34 cellular contexts compared by ENCODE assay signal in genomic region chr17:11772031-11772430, GRCh38.
"Had no signal": no experiment of that assay in that cellular context is flagged by ENCODE, and none has a peak within 500 bp of the region (broad histone marks: within the 10 kb centered on the region; RNA-seq: fewer than 3 reads in every experiment).

No MANE protein-coding gene starts in this region.

- H3K27me3 ChIP-seq: ascending aorta, cardiac muscle cell had no signal

- H3K27me3 Mint-ChIP-seq: activated CD4-positive, alpha-beta memory T cell treated with anti-CD3 and anti-CD28 coated beads, Interleukin-2, amount 10 ng/mL, durations not matched to agents 7 days and 5 days; activated CD4-positive, alpha-beta T cell treated with anti-CD3 and anti-CD28 coated beads for 36 hours; activated CD4-positive, alpha-beta T cell treated with anti-CD3 and anti-CD28 coated beads, Interleukin-2, amount 10 ng/mL, durations not matched to agents 7 days and 5 days; activated CD8-positive, alpha-beta memory T cell treated with anti-CD3 and anti-CD28 coated beads, Interleukin-2, amount 10 ng/mL, durations not matched to agents 7 days and 5 days; activated naive CD4-positive, alpha-beta T cell treated with anti-CD3 and anti-CD28 coated beads, Interleukin-2, amount 10 ng/mL, durations not matched to agents 7 days and 5 days; activated naive CD4-positive, alpha-beta T cell treated with anti-CD3 and anti-CD28 coated beads, Interleukin-2, amount 50 U/mL, for 24 hours; activated naive CD8-positive, alpha-beta T cell treated with anti-CD3 and anti-CD28 coated beads, Interleukin-2, amount 10 ng/mL, durations not matched to agents 7 days and 5 days; activated T-cell treated with anti-CD3 and anti-CD28 coated beads, Interleukin-2, amount 50 U/mL, for 24 hours; central memory CD8-positive, alpha-beta T cell; T-cell; T-helper 17 cell had no signal

- H3K36me3 ChIP-seq: ascending aorta, cardiac muscle cell had no signal

- H3K36me3 Mint-ChIP-seq: activated CD8-positive, alpha-beta memory T cell treated with anti-CD3 and anti-CD28 coated beads, Interleukin-2, amount 10 ng/mL, durations not matched to agents 7 days and 5 days; activated naive CD4-positive, alpha-beta T cell treated with anti-CD3 and anti-CD28 coated beads, Interleukin-2, amount 10 ng/mL, durations not matched to agents 7 days and 5 days; activated naive CD4-positive, alpha-beta T cell treated with anti-CD3 and anti-CD28 coated beads, Interleukin-2, amount 50 U/mL, for 24 hours; activated naive CD8-positive, alpha-beta T cell; activated naive CD8-positive, alpha-beta T cell treated with anti-CD3 and anti-CD28 coated beads, Interleukin-2, amount 10 ng/mL, durations not matched to agents 7 days and 5 days; brain; T-cell had no signal

- H3K27ac Mint-ChIP-seq: activated CD4-positive, alpha-beta memory T cell treated with anti-CD3 and anti-CD28 coated beads, Interleukin-2, amount 10 ng/mL, durations not matched to agents 7 days and 5 days; activated CD4-positive, alpha-beta T cell treated with anti-CD3 and anti-CD28 coated beads for 36 hours; activated CD4-positive, alpha-beta T cell treated with anti-CD3 and anti-CD28 coated beads, Interleukin-2, amount 10 ng/mL, durations not matched to agents 7 days and 5 days; activated CD8-positive, alpha-beta memory T cell treated with anti-CD3 and anti-CD28 coated beads, Interleukin-2, amount 10 ng/mL, durations not matched to agents 7 days and 5 days; activated CD8-positive, alpha-beta T cell treated with anti-CD3 and anti-CD28 coated beads, Interleukin-2, amount 10 ng/mL, durations not matched to agents 7 days and 5 days; activated naive CD4-positive, alpha-beta T cell treated with anti-CD3 and anti-CD28 coated beads, Interleukin-2, amount 10 ng/mL, durations not matched to agents 7 days and 5 days; activated naive CD4-positive, alpha-beta T cell treated with anti-CD3 and anti-CD28 coated beads, Interleukin-2, amount 50 U/mL, for 24 hours; activated naive CD8-positive, alpha-beta T cell; activated naive CD8-positive, alpha-beta T cell treated with anti-CD3 and anti-CD28 coated beads, Interleukin-2, amount 10 ng/mL, durations not matched to agents 7 days and 5 days; activated naive CD8-positive, alpha-beta T cell treated with anti-CD3 and anti-CD28 coated beads, Interleukin-2, amount 50 U/mL, for 24 hours; activated T-cell treated with anti-CD3 and anti-CD28 coated beads, Interleukin-2, amount 50 U/mL, for 24 hours; activated T-helper 2 cell treated with anti-CD3 and anti-CD28 coated beads, Interferon-gamma antibody, Interleukin-2, Interleukin-4, amounts not matched to agents 10 μg/mL and 5 μg/mL and 100 μg/mL, durations not matched to agents 14 hours and 24 hours and 36 hours; brain; T-cell; T-helper 17 cell had no signal

- H3K4me3 ChIP-seq: ascending aorta, cardiac muscle cell had no signal

- H3K4me1 ChIP-seq: ascending aorta had no signal

- H3K27ac ChIP-seq: ascending aorta, cardiac muscle cell had no signal

- H3K4me3 Mint-ChIP-seq: activated CD4-positive, alpha-beta memory T cell treated with anti-CD3 and anti-CD28 coated beads, Interleukin-2, amount 10 ng/mL, durations not matched to agents 7 days and 5 days; activated CD4-positive, alpha-beta T cell treated with anti-CD3 and anti-CD28 coated beads for 36 hours; activated CD4-positive, alpha-beta T cell treated with anti-CD3 and anti-CD28 coated beads, Interleukin-2, amount 10 ng/mL, durations not matched to agents 7 days and 5 days; activated CD8-positive, alpha-beta memory T cell treated with anti-CD3 and anti-CD28 coated beads, Interleukin-2, amount 10 ng/mL, durations not matched to agents 7 days and 5 days; activated CD8-positive, alpha-beta T cell treated with anti-CD3 and anti-CD28 coated beads, Interleukin-2, amount 10 ng/mL, durations not matched to agents 7 days and 5 days; activated naive CD4-positive, alpha-beta T cell treated with anti-CD3 and anti-CD28 coated beads, Interleukin-2, amount 10 ng/mL, durations not matched to agents 7 days and 5 days; activated naive CD4-positive, alpha-beta T cell treated with anti-CD3 and anti-CD28 coated beads, Interleukin-2, amount 50 U/mL, for 24 hours; activated naive CD8-positive, alpha-beta T cell; activated naive CD8-positive, alpha-beta T cell treated with anti-CD3 and anti-CD28 coated beads, Interleukin-2, amount 10 ng/mL, durations not matched to agents 7 days and 5 days; activated naive CD8-positive, alpha-beta T cell treated with anti-CD3 and anti-CD28 coated beads, Interleukin-2, amount 50 U/mL, for 24 hours; activated T-cell treated with anti-CD3 and anti-CD28 coated beads, Interleukin-2, amount 50 U/mL, for 24 hours; brain; central memory CD8-positive, alpha-beta T cell; T-cell; T-helper 17 cell had no signal

- DNase-seq: activated CD4-positive, alpha-beta memory T cell treated with anti-CD3 and anti-CD28 coated beads, Interleukin-2, amount 10 ng/mL, durations not matched to agents 7 days and 5 days; activated CD4-positive, alpha-beta T cell treated with anti-CD3 and anti-CD28 coated beads for 1 hour; activated CD4-positive, alpha-beta T cell treated with anti-CD3 and anti-CD28 coated beads for 36 hours; activated CD4-positive, alpha-beta T cell treated with anti-CD3 and anti-CD28 coated beads for 48 hours; activated CD4-positive, alpha-beta T cell treated with anti-CD3 and anti-CD28 coated beads, Interleukin-2, amount 10 ng/mL, durations not matched to agents 7 days and 5 days; activated CD4-positive, alpha-beta T cell treated with anti-CD3 and anti-CD28 coated beads, Interleukin-2, amount 50 U/mL, for 48 hours; activated CD4-positive, CD25-positive, alpha-beta regulatory T cell; activated CD8-positive, alpha-beta memory T cell treated with anti-CD3 and anti-CD28 coated beads for 24 hours; activated CD8-positive, alpha-beta memory T cell treated with anti-CD3 and anti-CD28 coated beads, Interleukin-2, amount 10 ng/mL, durations not matched to agents 7 days and 5 days; activated CD8-positive, alpha-beta memory T cell treated with anti-CD3 and anti-CD28 coated beads, Interleukin-2, amount 50 U/mL, for 48 hours; activated CD8-positive, alpha-beta T cell treated with anti-CD3 and anti-CD28 coated beads, Interleukin-2, amount 10 ng/mL, durations not matched to agents 7 days and 5 days; activated effector memory CD4-positive, alpha-beta T cell treated with Interleukin-2 at 50 U/mL for 16 hours; activated gamma-delta T cell; activated naive CD4-positive, alpha-beta T cell treated with anti-CD3 and anti-CD28 coated beads, Interleukin-2, amount 10 ng/mL, durations not matched to agents 7 days and 5 days; activated naive CD4-positive, alpha-beta T cell treated with Interleukin-2 at 50 U/mL for 16 hours; activated naive CD8-positive, alpha-beta T cell treated with anti-CD3 and anti-CD28 coated beads, Interleukin-2, amount 10 ng/mL, durations not matched to agents 7 days and 5 days; activated naive CD8-positive, alpha-beta T cell treated with anti-CD3 and anti-CD28 coated beads, Interleukin-2, amount 50 U/mL, for 24 hours; activated T-cell treated with anti-CD3 and anti-CD28 coated beads, Interleukin-2, amount 50 U/mL, for 24 hours; activated T-cell treated with anti-CD3 and anti-CD28 coated beads, Interleukin-2, amount 50 U/mL, for 48 hours; amygdala; anterior cingulate cortex; caudate nucleus; cerebellar nuclear complex; T-cell; T-helper 17 cell; T-helper 9 cell had no signal

- H3K9me3 ChIP-seq: ascending aorta had no signal

- H3K9me3 Mint-ChIP-seq: activated naive CD4-positive, alpha-beta T cell treated with anti-CD3 and anti-CD28 coated beads, Interleukin-2, amount 50 U/mL, for 24 hours; activated naive CD8-positive, alpha-beta T cell treated with anti-CD3 and anti-CD28 coated beads, Interleukin-2, amount 50 U/mL, for 24 hours; central memory CD8-positive, alpha-beta T cell had no signal

- FAIRE-seq: bronchial epithelial cell had no signal

- H3K4me1 Mint-ChIP-seq: activated CD4-positive, alpha-beta memory T cell treated with anti-CD3 and anti-CD28 coated beads, Interleukin-2, amount 10 ng/mL, durations not matched to agents 7 days and 5 days; activated CD4-positive, alpha-beta T cell treated with anti-CD3 and anti-CD28 coated beads for 36 hours; activated CD4-positive, alpha-beta T cell treated with anti-CD3 and anti-CD28 coated beads, Interleukin-2, amount 10 ng/mL, durations not matched to agents 7 days and 5 days; activated CD8-positive, alpha-beta memory T cell treated with anti-CD3 and anti-CD28 coated beads, Interleukin-2, amount 10 ng/mL, durations not matched to agents 7 days and 5 days; activated naive CD4-positive, alpha-beta T cell treated with anti-CD3 and anti-CD28 coated beads, Interleukin-2, amount 10 ng/mL, durations not matched to agents 7 days and 5 days; activated naive CD4-positive, alpha-beta T cell treated with anti-CD3 and anti-CD28 coated beads, Interleukin-2, amount 50 U/mL, for 24 hours; activated naive CD8-positive, alpha-beta T cell treated with anti-CD3 and anti-CD28 coated beads, Interleukin-2, amount 10 ng/mL, durations not matched to agents 7 days and 5 days; activated naive CD8-positive, alpha-beta T cell treated with anti-CD3 and anti-CD28 coated beads, Interleukin-2, amount 50 U/mL, for 24 hours; brain; central memory CD8-positive, alpha-beta T cell; T-cell; T-helper 17 cell had no signal
